In the genomic region with DNA sequence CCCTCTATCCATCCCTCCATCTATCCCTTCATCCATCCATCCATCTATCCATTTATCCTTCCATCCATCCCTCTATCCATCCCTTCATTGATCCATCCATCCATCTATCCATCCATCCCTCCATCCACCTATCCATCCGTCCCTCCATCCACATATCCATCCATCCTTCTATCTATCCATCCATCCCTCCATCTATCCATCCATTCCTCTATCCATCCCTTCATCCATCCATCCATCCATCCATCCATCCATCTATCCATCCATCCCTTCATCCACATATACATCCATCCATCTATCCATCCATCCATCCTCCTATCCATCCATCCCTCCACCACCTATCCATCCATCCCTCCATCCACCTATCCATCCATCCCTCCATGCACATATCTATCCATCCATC, we compare ENCODE assay signal across 1 cellular context.
A peak's percentile ranks its signal among the peaks of the same experiment; 100 is the strongest.
TF ChIP-seq lines count a peak whose summit lies in the region.

No MANE protein-coding gene starts in this region.

TF ChIP-seq in HEK293, 187 proteins besides CTCF, POLR2A, EP300 and RAD21 (continued from another document):
- TF ChIP-seq ZBTB11 (tag by site-specific recombination; conservative IDR thresholded peaks at IDR 0.05; ENCODE audit: low read depth) (no peak), RBAK (tag by site-specific recombination; IDR thresholded peaks at IDR 0.05) (0 out of 2 replicates have a peak, but pooled peaks have one; percentile 26), ZNF621 (tag by site-specific recombination; IDR thresholded peaks at IDR 0.05) (peak; percentile 24; the same call in 1 of the 2 replicates), ZNF707 (tag by site-specific recombination; IDR thresholded peaks at IDR 0.05) (0 out of 2 replicates have a peak, but pooled peaks have one; percentile 9), ZNF777 (tag by site-specific recombination; IDR thresholded peaks at IDR 0.05; ENCODE audit: borderline replicate concordance) (0 out of 2 replicates have a peak, but pooled peaks have one; percentile 47), ZNF354C (tag by site-specific recombination; IDR thresholded peaks at IDR 0.05; ENCODE audit: borderline replicate concordance, low read depth) (no peak), ZNF157 (tag by site-specific recombination; IDR thresholded peaks at IDR 0.05) (0 out of 2 replicates have a peak, but pooled peaks have one; percentile 45), ZFP41 (tag by site-specific recombination; IDR thresholded peaks at IDR 0.05; ENCODE audit: borderline replicate concordance) (no peak), ZNF585B (tag by site-specific recombination; IDR thresholded peaks at IDR 0.05) (no peak), ZSCAN16 (tag by site-specific recombination; IDR thresholded peaks at IDR 0.05) (no peak), OVOL3 (tag by site-specific recombination; IDR thresholded peaks at IDR 0.05) (no peak)
TF ChIP-seq in HEK293: peak in this region for 18.
